30 cellular contexts compared by ENCODE assay signal in the genomic region with DNA sequence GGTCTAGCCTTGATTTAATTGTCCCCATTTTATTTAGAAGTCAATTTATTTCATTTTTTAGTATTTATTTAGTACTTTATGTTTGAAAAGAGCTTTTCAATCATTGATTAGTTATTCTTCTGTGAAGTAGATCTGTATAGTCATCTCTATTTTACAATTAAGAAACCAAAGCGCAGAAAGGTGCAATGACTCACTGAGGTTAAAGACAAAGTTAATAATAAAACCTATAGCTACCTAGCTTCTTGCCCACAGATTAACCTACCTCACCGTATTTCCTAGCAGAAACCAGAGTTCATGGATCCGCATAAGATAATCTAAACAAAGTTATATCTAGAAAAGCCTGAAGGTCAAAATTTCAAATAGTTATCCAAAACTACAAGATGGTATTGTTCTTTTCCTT.
"Had no signal": no experiment of that assay in that cellular context is flagged by ENCODE, and none has a peak within 500 bp of the region (broad histone marks: within the 10 kb centered on the region; RNA-seq: fewer than 3 reads in every experiment).

No MANE protein-coding gene starts in this region.

- ATAC-seq: activated naive CD4-positive, alpha-beta T cell treated with anti-CD3 and anti-CD28 coated beads, Interleukin-2, amount 50 U/mL, for 72 hours; activated naive CD8-positive, alpha-beta T cell treated with anti-CD3 and anti-CD28 coated beads, Interleukin-2, amount 50 U/mL, for 24 hours; activated T-cell treated with anti-CD3 and anti-CD28 coated beads, Interleukin-2, amount 50 U/mL, for 4 hours; body of pancreas; PC-3; T-cell had no signal

- H3K4me1 ChIP-seq: ascending aorta, body of pancreas had no signal

- H3K36me3 ChIP-seq: ascending aorta had no signal

- FAIRE-seq: bronchial epithelial cell, TTC549 had no signal

- H3K27ac ChIP-seq: ascending aorta, body of pancreas, VCaP had no signal

- H3K9me3 ChIP-seq: ascending aorta, body of pancreas had no signal

- DNase-seq: activated CD4-positive, alpha-beta memory T cell treated with anti-CD3 and anti-CD28 coated beads for 36 hours; activated CD4-positive, alpha-beta T cell treated with anti-CD3 and anti-CD28 coated beads, Interleukin-2, amount 10 ng/mL, durations not matched to agents 7 days and 5 days; activated CD4-positive, CD25-positive, alpha-beta regulatory T cell; activated CD8-positive, alpha-beta memory T cell treated with anti-CD3 and anti-CD28 coated beads for 24 hours; activated effector memory CD4-positive, alpha-beta T cell treated with anti-CD3 and anti-CD28 coated beads, Interleukin-2, amount 50 U/mL, for 16 hours; activated naive CD4-positive, alpha-beta T cell treated with Interleukin-2 at 50 U/mL for 16 hours; activated naive CD8-positive, alpha-beta T cell treated with anti-CD3 and anti-CD28 coated beads, Interleukin-2, amount 50 U/mL, for 24 hours; activated T-cell treated with anti-CD3 and anti-CD28 coated beads, Interleukin-2, amount 50 U/mL, for 4 hours; amniotic stem cell; body of pancreas; central memory CD4-positive, alpha-beta T cell; NCI-H1048; NCI-H1417; NCI-H1694; NCI-H2029; NCI-H2107; NCI-H2171 treated with DMSO at 0.1 percent for 48 hours; NCI-H226; NCI-H510A; NCI-H526 treated with DMSO at 0.1 percent for 48 hours; PC-3; SIG-M5; T-cell; T-helper 2 cell; T1000 had no signal

- H3K4me3 ChIP-seq: ascending aorta, body of pancreas had no signal

- H3K27me3 ChIP-seq: ascending aorta, body of pancreas had no signal
